Comparison of ENCODE assay signal across 9 cellular contexts in the genomic region with DNA sequence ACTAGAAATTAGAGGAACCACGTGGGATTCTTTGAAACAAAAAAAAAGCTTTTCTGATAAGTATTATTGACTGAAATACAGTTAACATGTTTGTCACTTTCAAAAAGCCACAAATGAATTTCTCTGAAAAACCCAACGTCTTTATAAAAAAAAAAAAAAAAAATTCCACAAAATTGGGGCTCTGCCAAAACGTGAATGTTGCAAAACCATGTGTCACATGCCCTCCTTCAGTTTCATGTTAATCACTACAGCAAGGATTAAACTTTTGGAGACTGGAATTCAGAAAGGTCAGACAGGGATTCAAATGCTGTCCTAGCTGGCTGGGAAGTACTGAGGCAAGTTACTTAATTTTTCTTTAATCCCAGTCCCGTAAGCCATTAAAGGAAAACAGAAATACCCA.
A peak's percentile ranks its signal among the peaks of the same experiment; 100 is the strongest.
DNase-seq lines count a peak whose midpoint lies in the region; ATAC-seq lines count a peak whose summit lies in the region.
"Had no signal": no experiment of that assay in that cellular context is flagged by ENCODE, and none has a peak within 500 bp of the region (broad histone marks: within the 10 kb centered on the region; RNA-seq: fewer than 3 reads in every experiment).

No MANE protein-coding gene starts in this region.

- H3K27ac Mint-ChIP-seq in activated T-cell treated with anti-CD3 and anti-CD28 coated beads, Interleukin-2, amount 50 U/mL, for 72 hours = peak overlapping the region; percentile 97

- H3K4me3 Mint-ChIP-seq in activated T-cell treated with anti-CD3 and anti-CD28 coated beads, Interleukin-2, amount 50 U/mL, for 72 hours = peak overlapping the region; percentile 78 to 95

- H3K36me3 Mint-ChIP-seq in activated T-cell treated with anti-CD3 and anti-CD28 coated beads, Interleukin-2, amount 50 U/mL, for 72 hours (ENCODE audit: insufficient read depth in 2 of 2) = peaks cover 2 to 6% of the 10 kb centered on the region in 2 donors

- H3K27me3 Mint-ChIP-seq in activated T-cell treated with anti-CD3 and anti-CD28 coated beads, Interleukin-2, amount 50 U/mL, for 72 hours (ENCODE audit: low read depth) = no peaks in the 10 kb centered on the region

- H3K27ac ChIP-seq in caudate nucleus (ENCODE audit: low read depth, low read length) = no peak overlapping the region
- H3K27ac ChIP-seq: BLaER1 had no signal

- H3K4me1 Mint-ChIP-seq in activated T-cell treated with anti-CD3 and anti-CD28 coated beads, Interleukin-2, amount 50 U/mL, for 72 hours (ENCODE audit: low read depth) = peaks cover 94% of the 10 kb centered on the region

- no peaks in the 10 kb centered on the region for H3K9me3 Mint-ChIP-seq in activated T-cell treated with anti-CD3 and anti-CD28 coated beads, Interleukin-2, amount 50 U/mL, for 72 hours

- DNase-seq in NCI-H82 (lab: John Stamatoyannopoulos, UW) (peak; percentile 13), NCI-H82 treated with DMSO at 0.1 percent for 48 hours (lab: John Stamatoyannopoulos, UW; ENCODE audit: unreplicated experiment) (no peak), foreskin melanocyte (peak; percentile 72), stromal cell of bone marrow (ENCODE audit: low read depth) (peak; percentile 67), caudate nucleus (lab: John Stamatoyannopoulos, UW) (no peak)
- no peak for DNase-seq in activated T-cell treated with anti-CD3 and anti-CD28 coated beads, Interleukin-2, amount 50 U/mL, for 72 hours

- no peak for ATAC-seq in activated T-cell treated with anti-CD3 and anti-CD28 coated beads, Interleukin-2, amount 50 U/mL, for 72 hours (replicated peaks in 1 of 2)
- ATAC-seq in GM19351 (IDR thresholded peaks at IDR 0.05; ENCODE audit: unreplicated experiment) (no peak), GM21367 (IDR thresholded peaks at IDR 0.05; ENCODE audit: unreplicated experiment) (no peak)

Comparison
In these comparisons a context has a peak if more than half of its experiments do, and no peak if none do; other contexts are left out.
1. DNase-seq: peak in NCI-H82 (single experiment), foreskin melanocyte (single experiment) and stromal cell of bone marrow (single experiment); none in NCI-H82 treated with DMSO at 0.1 percent for 48 hours (single experiment), activated T-cell treated with anti-CD3 and anti-CD28 coated beads, Interleukin-2, amount 50 U/mL, for 72 hours (0 of 2) and caudate nucleus (0 of 61).